Comparison of ENCODE assay signal across 8 cellular contexts in genomic region chr17:49763735-49764558, GRCh38. TPM values are rescaled to one million over a fixed set of nuclear protein-coding genes. Genes with fewer than 3 reads are reported as not detected.
A peak's percentile ranks its signal among the peaks of the same experiment; 100 is the strongest.
DNase-seq lines count a peak whose midpoint lies in the region; FAIRE-seq and TF ChIP-seq lines count a peak whose summit lies in the region.

Gene FAM117A (minus strand): TSS chr17:49764131. CDS start chr17:49764087, 44 bp downstream.

- H2AFZ ChIP-seq in neuronal stem cell (ENCODE audit: low read length): peak within 1 kb of the TSS; percentile 88

- H2AK5ac ChIP-seq in neuronal stem cell (ENCODE audit: low read depth, low read length): peak within 1 kb of the TSS; percentile 21

- H3K4me1 ChIP-seq in SJSA1 (replicated peaks) (peaks cover 11% of the 10 kb centered on the region), neuronal stem cell (ENCODE audit: control insufficient read depth in 2 of 2, insufficient read depth in 1 of 2, low read depth in 1 of 2, low read length in 2 of 2) (peaks cover 5 to 9% of the 10 kb centered on the region in 2 donors), subcutaneous abdominal adipose tissue (ENCODE audit: control insufficient read depth in 5 of 5, insufficient read depth in 5 of 5, low read length in 5 of 5) (peaks cover 0 to 28% (median 24%) of the 10 kb centered on the region in 5 donors)

- peak within 1 kb of the TSS; percentile 88 for H3K4me2 ChIP-seq in neuronal stem cell (ENCODE audit: insufficient read depth, low read length, poor library complexity, severe bottlenecking)

- POLR2A ChIA-PET in HEK293T (lab: Yijun Ruan, JAX): interaction anchor here (0.6 to 2.1 kb wide), 19 partner anchors 9 to 349 kb away, joined by 3 to 20 read pairs (median 6); partner anchors contain the start of genes KAT7, PHB1 and SLC35B1

- H3K27me3 ChIP-seq in SJSA1 (replicated peaks) (peaks cover 64% of the 10 kb centered on the region), neuronal stem cell (ENCODE audit: control insufficient read depth in 3 of 3, insufficient read depth in 3 of 3, low read depth in 1 of 3, low read length in 3 of 3) (peaks cover 0 to 9% (median 2%) of the 10 kb centered on the region in 3 experiments), subcutaneous abdominal adipose tissue (ENCODE audit: control insufficient read depth in 5 of 5, insufficient read depth in 4 of 5, low read length in 5 of 5) (no peaks in the 10 kb centered on the region)

- peak within 1 kb of the TSS; percentile 38 for H4K91ac ChIP-seq in neuronal stem cell (ENCODE audit: low read depth, low read length, poor library complexity)

- H3K9ac ChIP-seq in neuronal stem cell (ENCODE audit: low read depth, low read length, poor library complexity) (peak within 1 kb of the TSS; percentile 89), subcutaneous abdominal adipose tissue (ENCODE audit: low read length in 5 of 5) (peak within 1 kb of the TSS in 2 of 5 donors; percentile 63 to 73)

- H3K36me3 ChIP-seq in SJSA1 (no peaks in the 10 kb centered on the region), neuronal stem cell (replicated peaks in 1 of 2; ENCODE audit: control insufficient read depth in 2 of 2, insufficient read depth in 2 of 2, low read length in 2 of 2) (no peaks in the 10 kb centered on the region), subcutaneous abdominal adipose tissue (ENCODE audit: control insufficient read depth in 5 of 5, insufficient read depth in 5 of 5, low read length in 5 of 5) (no peaks in the 10 kb centered on the region)

- peak; percentile 98 for DNase-seq in GM03348 (ENCODE audit: low spot score)
- DNase-seq in HEK293T (ENCODE audit: extremely low spot score): peak; percentile 99
- DNase-seq in MV-4-11 (lab: John Stamatoyannopoulos, UW): peak; percentile 100
- peak; percentile 94 to 97 for DNase-seq in SJSA1 (ENCODE audit: low read depth in 1 of 2, low spot score in 2 of 2)
- peak; percentile 92 for DNase-seq in activated gamma-delta T cell treated with anti-CD3 and anti-CD28 coated beads, Interleukin-2, amount 50 U/mL, for 16 hours (ENCODE audit: low read depth)
- DNase-seq in frontal cortex (ENCODE audit: low spot score in 2 of 2): peak; percentile 97 to 99
- DNase-seq in neuronal stem cell (ENCODE audit: low spot score): peak; percentile 98

- no CpG with 5 or more reads among the region's 53 CpGs for WGBS in neuronal stem cell (ENCODE audit: extremely low coverage in 2 of 2, insufficient read length in 2 of 2, insufficient replicate concordance in 1 of 2), 2 donors

- H3K14ac ChIP-seq in neuronal stem cell (ENCODE audit: low read length): no peak within 1 kb of the TSS

- H2BK12ac ChIP-seq in neuronal stem cell (ENCODE audit: low read length): no peak within 1 kb of the TSS

- H3K27ac ChIP-seq in SJSA1 (no peak within 1 kb of the TSS), neuronal stem cell (replicated peaks; ENCODE audit: low read length) (no peak within 1 kb of the TSS), subcutaneous abdominal adipose tissue (ENCODE audit: low read depth, low read length) (no peak within 1 kb of the TSS)

- H3K18ac ChIP-seq in neuronal stem cell (ENCODE audit: low read length): peak within 1 kb of the TSS; percentile 78

- H3K79me1 ChIP-seq in neuronal stem cell (ENCODE audit: low read depth, low read length): peaks cover 4% of the 10 kb centered on the region

- peak; percentile 26 for FAIRE-seq in frontal cortex (lab: Jason Lieb, UNC)

- H3K4me3 ChIP-seq in SJSA1 (peak within 1 kb of the TSS; percentile 38), neuronal stem cell (ENCODE audit: low read length in 2 of 2) (peak within 1 kb of the TSS; percentile 87 to 89), subcutaneous abdominal adipose tissue (ENCODE audit: low read depth in 1 of 5, low read length in 5 of 5) (peak within 1 kb of the TSS; percentile 69 to 85 (median 78))

- H2BK120ac ChIP-seq in neuronal stem cell (ENCODE audit: low read depth, low read length): peak within 1 kb of the TSS; percentile 16

- peak within 1 kb of the TSS; percentile 89 for H3K23ac ChIP-seq in neuronal stem cell (ENCODE audit: low read depth, low read length, poor library complexity)

- CTCF ChIA-PET in HEK293T (lab: Yijun Ruan, JAX): interaction anchor here (0.6 to 1.8 kb wide), 5 partner anchors 8 to 1085 kb away, joined by 3 to 6 read pairs (median 3); partner anchors contain the start of gene SLC35B1

- peak within 1 kb of the TSS; percentile 32 for H2BK15ac ChIP-seq in neuronal stem cell (ENCODE audit: low read length)

- peak within 1 kb of the TSS; percentile 58 for H2BK5ac ChIP-seq in neuronal stem cell (ENCODE audit: low read length)

- no peak within 1 kb of the TSS for H4K8ac ChIP-seq in neuronal stem cell (ENCODE audit: low read depth, low read length)

- H3K4ac ChIP-seq in neuronal stem cell (ENCODE audit: low read length): no peak within 1 kb of the TSS

- H3K9me3 ChIP-seq in SJSA1 (replicated peaks): no peaks in the 10 kb centered on the region; the same call in 1 of the 2 replicates
- no peaks in the 10 kb centered on the region for H3K9me3 ChIP-seq in neuronal stem cell (replicated peaks in 1 of 2; ENCODE audit: control insufficient read depth in 2 of 2, insufficient read depth in 1 of 2, low read depth in 1 of 2, low read length in 2 of 2)
- H3K9me3 ChIP-seq in subcutaneous abdominal adipose tissue (ENCODE audit: control insufficient read depth in 5 of 5, low read length in 5 of 5): no peaks in the 10 kb centered on the region

TF ChIP-seq in HEK293T, 16 proteins besides CTCF, POLR2A, EP300 and RAD21:
- TF ChIP-seq FOXM1 (IDR thresholded peaks at IDR 0.05; ENCODE audit: borderline replicate concordance) (no peak; the same call in 1 of the 2 replicates), SP1 (IDR thresholded peaks at IDR 0.05) (peak; percentile 48; the same call in 1 of the 2 replicates), PKNOX1 (IDR thresholded peaks at IDR 0.05) (peak; percentile 98), FOXA1 (IDR thresholded peaks at IDR 0.05) (no peak)

RNA-seq across cellular contexts. Expression of gene FAM117A, which starts in this region (rescaled TPM):
- 1.3 and 2.6 TPM in 2 replicates for total RNA-seq in SJSA1 (2014; rRNA removed; shearing (Covaris generic))
- total RNA-seq in frontal cortex: 0.82 TPM
- polyA plus RNA-seq in neuronal stem cell (2013, experiment 1 of 2): 29.5 TPM
- polyA plus RNA-seq in neuronal stem cell (2013, experiment 2 of 2): 29.5 TPM

Comparison
In these comparisons a context has a peak if more than half of its experiments do, and no peak if none do; other contexts are left out.
1. Peak in DNase-seq in frontal cortex; RNA of the gene not detected or under 1 TPM.
2. H3K4me3 ChIP-seq: peak in every context shown above with its lines; median percentile 88 in neuronal stem cell; 78 in subcutaneous abdominal adipose tissue; 38 in SJSA1.